ENCODE assay signal across 24 cellular contexts in the genomic region with DNA sequence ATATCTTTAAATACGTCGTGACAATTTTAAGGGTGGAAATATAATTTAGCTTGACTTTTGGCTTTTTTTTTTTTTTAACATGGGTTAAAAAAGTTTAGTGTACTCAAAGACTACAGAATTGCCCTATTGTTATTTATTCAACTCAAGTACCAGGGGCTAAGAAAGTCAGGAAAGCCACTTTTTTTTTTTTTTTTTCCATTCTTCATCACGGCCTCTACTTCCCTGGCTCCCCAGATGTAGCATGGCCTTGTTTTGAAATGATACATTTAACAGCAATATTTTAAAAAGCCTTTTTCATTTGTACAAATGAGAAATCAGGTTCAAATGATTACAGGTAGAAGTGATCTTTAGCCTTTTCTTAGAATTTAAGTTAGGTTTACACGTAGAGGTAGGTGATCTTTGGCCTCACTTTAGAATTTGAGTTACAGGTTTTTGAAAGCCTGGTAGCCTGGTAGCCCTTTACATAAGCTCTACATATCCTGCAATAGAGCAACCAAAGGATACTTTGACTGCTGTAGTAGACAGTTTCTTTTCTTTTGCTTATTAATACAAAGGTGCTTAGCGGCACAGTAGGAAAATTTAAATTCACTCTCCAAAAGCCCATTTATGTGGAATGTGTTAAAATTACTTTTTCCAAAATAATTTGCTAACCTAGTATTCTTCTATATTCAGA.
"Had no signal": no experiment of that assay in that cellular context is flagged by ENCODE, and none has a peak within 500 bp of the region (broad histone marks: within the 10 kb centered on the region; RNA-seq: fewer than 3 reads in every experiment).

No MANE protein-coding gene starts in this region.

- H3K4me3 Mint-ChIP-seq: activated CD4-positive, alpha-beta memory T cell treated with anti-CD3 and anti-CD28 coated beads for 36 hours; activated CD4-positive, alpha-beta T cell treated with anti-CD3 and anti-CD28 coated beads, Interleukin-2, amount 10 ng/mL, durations not matched to agents 7 days and 5 days; activated naive CD4-positive, alpha-beta T cell treated with anti-CD3 and anti-CD28 coated beads for 36 hours; activated naive CD8-positive, alpha-beta T cell; activated T-helper 17 cell treated with anti-CD3 and anti-CD28 coated beads, Interleukin-2, amount 50 U/mL, for 72 hours had no signal

- ATAC-seq: activated T-helper 17 cell treated with anti-CD3 and anti-CD28 coated beads, Interleukin-2, amount 50 U/mL, for 72 hours had no signal

- H3K36me3 Mint-ChIP-seq: activated CD4-positive, alpha-beta memory T cell treated with anti-CD3 and anti-CD28 coated beads for 36 hours; activated naive CD8-positive, alpha-beta T cell had no signal

- H3K4me3 ChIP-seq: PC-9 had no signal

- H3K27ac ChIP-seq: PC-9 had no signal

- H3K27me3 Mint-ChIP-seq: activated naive CD8-positive, alpha-beta T cell; brain had no signal

- H3K27ac Mint-ChIP-seq: activated CD4-positive, alpha-beta memory T cell treated with anti-CD3 and anti-CD28 coated beads for 36 hours; activated CD4-positive, alpha-beta T cell treated with anti-CD3 and anti-CD28 coated beads, Interleukin-2, amount 10 ng/mL, durations not matched to agents 7 days and 5 days; activated naive CD4-positive, alpha-beta T cell treated with anti-CD3 and anti-CD28 coated beads for 36 hours; activated naive CD8-positive, alpha-beta T cell; activated T-helper 17 cell treated with anti-CD3 and anti-CD28 coated beads, Interleukin-2, amount 50 U/mL, for 72 hours had no signal

- H3K9me3 Mint-ChIP-seq: activated CD4-positive, alpha-beta memory T cell treated with anti-CD3 and anti-CD28 coated beads for 36 hours; activated CD4-positive, alpha-beta T cell treated with anti-CD3 and anti-CD28 coated beads, Interleukin-2, amount 10 ng/mL, durations not matched to agents 7 days and 5 days; activated naive CD4-positive, alpha-beta T cell treated with anti-CD3 and anti-CD28 coated beads for 36 hours; activated T-helper 17 cell treated with anti-CD3 and anti-CD28 coated beads, Interleukin-2, amount 50 U/mL, for 72 hours; brain had no signal

- DNase-seq: activated CD4-positive, alpha-beta memory T cell treated with anti-CD3 and anti-CD28 coated beads for 36 hours; activated CD4-positive, alpha-beta T cell treated with anti-CD3 and anti-CD28 coated beads, Interleukin-2, amount 10 ng/mL, durations not matched to agents 7 days and 5 days; activated CD4-positive, CD25-positive, alpha-beta regulatory T cell; activated CD8-positive, alpha-beta memory T cell treated with anti-CD3 and anti-CD28 coated beads for 24 hours; activated gamma-delta T cell; activated naive CD4-positive, alpha-beta T cell treated with anti-CD3 and anti-CD28 coated beads for 36 hours; activated T-cell treated with anti-CD3 and anti-CD28 coated beads, Interleukin-2, amount 50 U/mL, for 48 hours; amygdala; Karpas-422; MM.1S; NCI-H1105; NCI-H1436; NCI-H1694 treated with DMSO at 0.1 percent for 48 hours; NCI-H2029 treated with DMSO at 0.1 percent for 48 hours; NCI-H345; NCI-H510A; NCI-H526 treated with DMSO at 0.1 percent for 48 hours; PC-9; SHP77 treated with DMSO at 0.1 percent for 48 hours; T-helper 2 cell; T1000 had no signal

- H3K4me1 Mint-ChIP-seq: activated CD4-positive, alpha-beta T cell treated with anti-CD3 and anti-CD28 coated beads, Interleukin-2, amount 10 ng/mL, durations not matched to agents 7 days and 5 days; activated T-helper 17 cell treated with anti-CD3 and anti-CD28 coated beads, Interleukin-2, amount 50 U/mL, for 72 hours had no signal
